In genomic region chr1:36108314-36108713, GRCh38 we compare ENCODE assay signal across 14 cellular contexts. TPM values are rescaled to one million over a fixed set of nuclear protein-coding genes. Genes with fewer than 3 reads are reported as not detected.
DNase-seq lines count a peak whose midpoint lies in the region; TF ChIP-seq lines count a peak whose summit lies in the region.
"Had no signal": no experiment of that assay in that cellular context is flagged by ENCODE, and none has a peak within 500 bp of the region (broad histone marks: within the 10 kb centered on the region; RNA-seq: fewer than 3 reads in every experiment).

No MANE protein-coding gene starts in this region.

- H3K4me3 Mint-ChIP-seq in nephron progenitor cell: no peak overlapping the region
- H3K4me3 Mint-ChIP-seq in activated T-helper 1 cell treated with anti-CD3 and anti-CD28 coated beads, Interleukin-12 subunit alpha, Interleukin-12 subunit beta, Interleukin-2, Interleukin-4 antibody, amounts not matched to agents 30 ng/mL and 10 ng/mL and 1 ng/mL, durations not matched to agents 14 hours and 24 hours and 36 hours: no peak overlapping the region
- H3K4me3 Mint-ChIP-seq: dendritic cell treated with granulocyte-macrophage colony-stimulating factor and Interleukin-4, amounts not matched to agents 40 ng/mL and 50 ng/mL, for 4 days had no signal

- no peak for TF ChIP-seq CTCF in astrocyte of the spinal cord (IDR thresholded peaks at IDR 0.05; ENCODE audit: low read depth, low read length)
- no peak for TF ChIP-seq CTCF in nephron progenitor cell (IDR thresholded peaks at IDR 0.05)

- H3K9me3 Mint-ChIP-seq in nephron progenitor cell: no peaks in the 10 kb centered on the region
- no peaks in the 10 kb centered on the region for H3K9me3 Mint-ChIP-seq in activated T-helper 1 cell treated with anti-CD3 and anti-CD28 coated beads, Interleukin-12 subunit alpha, Interleukin-12 subunit beta, Interleukin-2, Interleukin-4 antibody, amounts not matched to agents 30 ng/mL and 10 ng/mL and 1 ng/mL, durations not matched to agents 14 hours and 24 hours and 36 hours
- H3K9me3 Mint-ChIP-seq: dendritic cell treated with granulocyte-macrophage colony-stimulating factor and Interleukin-4, amounts not matched to agents 40 ng/mL and 50 ng/mL, for 4 days had no signal

- H3K4me3 ChIP-seq in BLaER1: no peak overlapping the region
- no peak overlapping the region for H3K4me3 ChIP-seq in H7 (ENCODE audit: insufficient read depth, low read depth, low read length)
- no peak overlapping the region for H3K4me3 ChIP-seq in astrocyte of the spinal cord (ENCODE audit: low read depth, low read length)
- H3K4me3 ChIP-seq: sigmoid colon, suprapubic skin had no signal

- H3K36me3 Mint-ChIP-seq in nephron progenitor cell (ENCODE audit: low read depth): no peaks in the 10 kb centered on the region
- no peaks in the 10 kb centered on the region for H3K36me3 Mint-ChIP-seq in activated T-helper 1 cell treated with anti-CD3 and anti-CD28 coated beads, Interleukin-12 subunit alpha, Interleukin-12 subunit beta, Interleukin-2, Interleukin-4 antibody, amounts not matched to agents 30 ng/mL and 10 ng/mL and 1 ng/mL, durations not matched to agents 14 hours and 24 hours and 36 hours (ENCODE audit: low read depth)

- H3K27me3 Mint-ChIP-seq in nephron progenitor cell (ENCODE audit: low read depth, poor library complexity): peaks cover 6% of the 10 kb centered on the region
- H3K27me3 Mint-ChIP-seq in activated T-helper 1 cell treated with anti-CD3 and anti-CD28 coated beads, Interleukin-12 subunit alpha, Interleukin-12 subunit beta, Interleukin-2, Interleukin-4 antibody, amounts not matched to agents 30 ng/mL and 10 ng/mL and 1 ng/mL, durations not matched to agents 14 hours and 24 hours and 36 hours (ENCODE audit: insufficient read depth): peaks cover 8% of the 10 kb centered on the region

- peak overlapping the region; percentile 68 for H3K4me2 ChIP-seq in BLaER1

- peak; percentile 46 for DNase-seq in H7
- DNase-seq in astrocyte of the spinal cord (ENCODE audit: low read depth, low spot score): peak; percentile 68
- DNase-seq in nephron progenitor cell: no peak
- DNase-seq in NCI-H82 (lab: John Stamatoyannopoulos, UW): no peak
- no peak for DNase-seq in activated T-helper 1 cell treated with anti-CD3 and anti-CD28 coated beads, Interleukin-12 subunit alpha, Interleukin-12 subunit beta, Interleukin-2, Interleukin-4 antibody, amounts not matched to agents 30 ng/mL and 10 ng/mL and 1 ng/mL, durations not matched to agents 14 hours and 24 hours and 36 hours (ENCODE audit: low spot score)
- DNase-seq in SW 1271 (lab: John Stamatoyannopoulos, UW): no peak
- no peak for DNase-seq in HCEC 1CT
- DNase-seq: NCI-H2081; NK-92 treated with Interleukin-12 subunit alpha and Interleukin-12 subunit beta, amount 100 ng/mL, for 24 hours; sigmoid colon had no signal

- in situ Hi-C loops in astrocyte of the spinal cord (cut with HindIII; ENCODE audit: low sequenced_read_pairs): no loop called here

- H3K27ac Mint-ChIP-seq in nephron progenitor cell: peak overlapping the region; percentile 70
- H3K27ac Mint-ChIP-seq in activated T-helper 1 cell treated with anti-CD3 and anti-CD28 coated beads, Interleukin-12 subunit alpha, Interleukin-12 subunit beta, Interleukin-2, Interleukin-4 antibody, amounts not matched to agents 30 ng/mL and 10 ng/mL and 1 ng/mL, durations not matched to agents 14 hours and 24 hours and 36 hours: no peak overlapping the region

- H3K27ac ChIP-seq in BLaER1: no peak overlapping the region
- H3K27ac ChIP-seq: suprapubic skin had no signal

- H3K27me3 ChIP-seq in BLaER1 (no peaks in the 10 kb centered on the region), H7 (ENCODE audit: control insufficient read depth, insufficient read depth, low read length) (no peaks in the 10 kb centered on the region; the same call in 1 of the 2 replicates)
- H3K27me3 ChIP-seq: sigmoid colon, suprapubic skin had no signal

- H3K36me3 ChIP-seq in BLaER1 (no peaks in the 10 kb centered on the region), H7 (replicated peaks; ENCODE audit: control insufficient read depth, insufficient read depth, low read length) (no peaks in the 10 kb centered on the region)
- H3K36me3 ChIP-seq: sigmoid colon, suprapubic skin had no signal

- intact Hi-C loops in activated T-helper 1 cell treated with anti-CD3 and anti-CD28 coated beads, Interleukin-12 subunit alpha, Interleukin-12 subunit beta, Interleukin-2, Interleukin-4 antibody, amounts not matched to agents 30 ng/mL and 10 ng/mL and 1 ng/mL, durations not matched to agents 14 hours and 24 hours and 36 hours (cut with micrococcal nuclease): no loop called here

- H3K9me3 ChIP-seq in BLaER1: no peaks in the 10 kb centered on the region
- H3K9me3 ChIP-seq: sigmoid colon, suprapubic skin had no signal

- H3K9ac ChIP-seq in BLaER1: no peak overlapping the region

- H3K4me1 Mint-ChIP-seq in nephron progenitor cell: peaks cover 41% of the 10 kb centered on the region
- peaks cover 12% of the 10 kb centered on the region for H3K4me1 Mint-ChIP-seq in activated T-helper 1 cell treated with anti-CD3 and anti-CD28 coated beads, Interleukin-12 subunit alpha, Interleukin-12 subunit beta, Interleukin-2, Interleukin-4 antibody, amounts not matched to agents 30 ng/mL and 10 ng/mL and 1 ng/mL, durations not matched to agents 14 hours and 24 hours and 36 hours (ENCODE audit: low read depth)

- no peaks in the 10 kb centered on the region for H4K20me1 ChIP-seq in BLaER1

- H3K4me1 ChIP-seq in BLaER1: peaks cover 38% of the 10 kb centered on the region

RNA-seq across cellular contexts. Expression of gene COL8A2, which starts 16.7 kb away (rescaled TPM):
- 1.6 TPM in 2 replicates for total RNA-seq in H7 (2014; rRNA removed; shearing (Covaris generic))
- 0.08 TPM in 1 of 2 replicates, not detected in the other for total RNA-seq in activated T-helper 1 cell treated with anti-CD3 and anti-CD28 coated beads, Interleukin-12 subunit alpha, Interleukin-12 subunit beta, Interleukin-2, Interleukin-4 antibody, amounts not matched to agents 30 ng/mL and 10 ng/mL and 1 ng/mL, durations not matched to agents 14 hours and 24 hours and 36 hours
- total RNA-seq: T-helper 1 cell treated with Interleukin-12 subunit alpha and Interleukin-12 subunit beta and Interleukin-4 antibody, amounts not matched to agents 30 ng/mL and 1 ng/mL, for 36 hours had no signal

RNA-seq across cellular contexts. Expression of gene ADPRS, which starts 19.6 kb away (rescaled TPM):
- total RNA-seq in H7 (2014; rRNA removed; shearing (Covaris generic)): 112 and 116 TPM in 2 replicates
- 32.6 and 33.6 TPM in 2 replicates for total RNA-seq in activated T-helper 1 cell treated with anti-CD3 and anti-CD28 coated beads, Interleukin-12 subunit alpha, Interleukin-12 subunit beta, Interleukin-2, Interleukin-4 antibody, amounts not matched to agents 30 ng/mL and 10 ng/mL and 1 ng/mL, durations not matched to agents 14 hours and 24 hours and 36 hours

RNA-seq across cellular contexts. Expression of gene TEKT2, which starts 24.4 kb away (rescaled TPM):
- total RNA-seq in H7 (2014; rRNA removed; shearing (Covaris generic)): 1.0 and 1.2 TPM in 2 replicates
- 0.16 and 0.27 TPM in 2 replicates for total RNA-seq in activated T-helper 1 cell treated with anti-CD3 and anti-CD28 coated beads, Interleukin-12 subunit alpha, Interleukin-12 subunit beta, Interleukin-2, Interleukin-4 antibody, amounts not matched to agents 30 ng/mL and 10 ng/mL and 1 ng/mL, durations not matched to agents 14 hours and 24 hours and 36 hours

RNA-seq across cellular contexts. Expression of gene TRAPPC3, which starts 41.0 kb away (rescaled TPM):
- total RNA-seq in H7 (2014; rRNA removed; shearing (Covaris generic)): 97.3 and 111 TPM in 2 replicates
- 74.2 and 74.4 TPM in 2 replicates for total RNA-seq in activated T-helper 1 cell treated with anti-CD3 and anti-CD28 coated beads, Interleukin-12 subunit alpha, Interleukin-12 subunit beta, Interleukin-2, Interleukin-4 antibody, amounts not matched to agents 30 ng/mL and 10 ng/mL and 1 ng/mL, durations not matched to agents 14 hours and 24 hours and 36 hours

RNA-seq across cellular contexts. Expression of gene MAP7D1, which starts 47.6 kb away (rescaled TPM):
- total RNA-seq in H7 (2014; rRNA removed; shearing (Covaris generic)): 146 TPM in 2 replicates
- total RNA-seq in activated T-helper 1 cell treated with anti-CD3 and anti-CD28 coated beads, Interleukin-12 subunit alpha, Interleukin-12 subunit beta, Interleukin-2, Interleukin-4 antibody, amounts not matched to agents 30 ng/mL and 10 ng/mL and 1 ng/mL, durations not matched to agents 14 hours and 24 hours and 36 hours: 167 and 169 TPM in 2 replicates

Comparison
In these comparisons a context has a peak if more than half of its experiments do, and no peak if none do; other contexts are left out.
1. DNase-seq: peak in H7 (single experiment) and astrocyte of the spinal cord (single experiment); none in nephron progenitor cell (single experiment), NCI-H82 (single experiment), activated T-helper 1 cell treated with anti-CD3 and anti-CD28 coated beads, Interleukin-12 subunit alpha, Interleukin-12 subunit beta, Interleukin-2, Interleukin-4 antibody, amounts not matched to agents 30 ng/mL and 10 ng/mL and 1 ng/mL, durations not matched to agents 14 hours and 24 hours and 36 hours (single experiment), SW 1271 (0 of 2) and HCEC 1CT (single experiment).